In the genomic region with DNA sequence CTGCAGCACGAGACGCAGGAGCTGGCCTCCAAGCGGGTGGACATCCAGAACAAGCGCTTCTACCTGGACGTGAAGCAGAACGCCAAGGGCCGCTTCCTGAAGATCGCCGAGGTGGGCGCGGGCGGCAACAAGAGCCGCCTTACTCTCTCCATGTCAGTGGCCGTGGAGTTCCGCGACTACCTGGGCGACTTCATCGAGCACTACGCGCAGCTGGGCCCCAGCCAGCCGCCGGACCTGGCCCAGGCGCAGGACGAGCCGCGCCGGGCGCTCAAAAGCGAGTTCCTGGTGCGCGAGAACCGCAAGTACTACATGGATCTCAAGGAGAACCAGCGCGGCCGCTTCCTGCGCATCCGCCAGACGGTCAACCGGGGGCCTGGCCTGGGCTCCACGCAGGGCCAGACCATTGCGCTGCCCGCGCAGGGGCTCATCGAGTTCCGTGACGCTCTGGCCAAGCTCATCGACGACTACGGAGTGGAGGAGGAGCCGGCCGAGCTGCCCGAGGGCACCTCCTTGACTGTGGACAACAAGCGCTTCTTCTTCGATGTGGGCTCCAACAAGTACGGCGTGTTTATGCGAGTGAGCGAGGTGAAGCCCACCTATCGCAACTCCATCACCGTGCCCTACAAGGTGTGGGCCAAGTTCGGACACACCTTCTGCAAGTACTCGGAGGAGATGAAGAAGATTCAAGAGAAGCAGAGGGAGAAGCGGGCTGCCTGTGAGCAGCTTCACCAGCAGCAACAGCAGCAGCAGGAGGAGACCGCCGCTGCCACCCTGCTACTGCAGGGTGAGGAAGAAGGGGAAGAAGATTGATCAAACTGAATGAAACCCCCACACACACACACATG, we compare ENCODE assay signal across 1 cellular context.
TF ChIP-seq lines count a peak whose summit lies in the region.

No MANE protein-coding gene starts in this region.

TF ChIP-seq in HEK293, 187 proteins besides CTCF, POLR2A, EP300 and RAD21 (continued from another document and continues in another):
- TF ChIP-seq, protein P1, sequence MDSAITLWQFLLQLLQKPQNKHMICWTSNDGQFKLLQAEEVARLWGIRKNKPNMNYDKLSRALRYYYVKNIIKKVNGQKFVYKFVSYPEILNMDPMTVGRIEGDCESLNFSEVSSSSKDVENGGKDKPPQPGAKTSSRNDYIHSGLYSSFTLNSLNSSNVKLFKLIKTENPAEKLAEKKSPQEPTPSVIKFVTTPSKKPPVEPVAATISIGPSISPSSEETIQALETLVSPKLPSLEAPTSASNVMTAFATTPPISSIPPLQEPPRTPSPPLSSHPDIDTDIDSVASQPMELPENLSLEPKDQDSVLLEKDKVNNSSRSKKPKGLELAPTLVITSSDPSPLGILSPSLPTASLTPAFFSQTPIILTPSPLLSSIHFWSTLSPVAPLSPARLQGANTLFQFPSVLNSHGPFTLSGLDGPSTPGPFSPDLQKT (IDR thresholded peaks at IDR 0.05; ENCODE audit: borderline replicate concordance, low read depth, low read length), result no peak
- TF ChIP-seq, protein P2, sequence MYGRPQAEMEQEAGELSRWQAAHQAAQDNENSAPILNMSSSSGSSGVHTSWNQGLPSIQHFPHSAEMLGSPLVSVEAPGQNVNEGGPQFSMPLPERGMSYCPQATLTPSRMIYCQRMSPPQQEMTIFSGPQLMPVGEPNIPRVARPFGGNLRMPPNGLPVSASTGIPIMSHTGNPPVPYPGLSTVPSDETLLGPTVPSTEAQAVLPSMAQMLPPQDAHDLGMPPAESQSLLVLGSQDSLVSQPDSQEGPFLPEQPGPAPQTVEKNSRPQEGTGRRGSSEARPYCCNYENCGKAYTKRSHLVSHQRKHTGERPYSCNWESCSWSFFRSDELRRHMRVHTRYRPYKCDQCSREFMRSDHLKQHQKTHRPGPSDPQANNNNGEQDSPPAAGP (tag by site-specific recombination; IDR thresholded peaks at IDR 0.05), result peak; percentile 60; the same call in 1 of the 2 replicates
- TF ChIP-seq ZNF548 (tag by site-specific recombination; IDR thresholded peaks at IDR 0.05), result no peak
- TF ChIP-seq, protein P3, sequence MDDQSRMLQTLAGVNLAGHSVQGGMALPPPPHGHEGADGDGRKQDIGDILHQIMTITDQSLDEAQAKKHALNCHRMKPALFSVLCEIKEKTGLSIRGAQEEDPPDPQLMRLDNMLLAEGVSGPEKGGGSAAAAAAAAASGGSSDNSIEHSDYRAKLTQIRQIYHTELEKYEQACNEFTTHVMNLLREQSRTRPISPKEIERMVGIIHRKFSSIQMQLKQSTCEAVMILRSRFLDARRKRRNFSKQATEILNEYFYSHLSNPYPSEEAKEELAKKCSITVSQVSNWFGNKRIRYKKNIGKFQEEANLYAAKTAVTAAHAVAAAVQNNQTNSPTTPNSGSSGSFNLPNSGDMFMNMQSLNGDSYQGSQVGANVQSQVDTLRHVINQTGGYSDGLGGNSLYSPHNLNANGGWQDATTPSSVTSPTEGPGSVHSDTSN (CRISPR knock-in tag; IDR thresholded peaks at IDR 0.05), result no peak
- no peak for TF ChIP-seq ZBTB1 (tag by site-specific recombination; IDR thresholded peaks at IDR 0.05)
- TF ChIP-seq, protein P4, sequence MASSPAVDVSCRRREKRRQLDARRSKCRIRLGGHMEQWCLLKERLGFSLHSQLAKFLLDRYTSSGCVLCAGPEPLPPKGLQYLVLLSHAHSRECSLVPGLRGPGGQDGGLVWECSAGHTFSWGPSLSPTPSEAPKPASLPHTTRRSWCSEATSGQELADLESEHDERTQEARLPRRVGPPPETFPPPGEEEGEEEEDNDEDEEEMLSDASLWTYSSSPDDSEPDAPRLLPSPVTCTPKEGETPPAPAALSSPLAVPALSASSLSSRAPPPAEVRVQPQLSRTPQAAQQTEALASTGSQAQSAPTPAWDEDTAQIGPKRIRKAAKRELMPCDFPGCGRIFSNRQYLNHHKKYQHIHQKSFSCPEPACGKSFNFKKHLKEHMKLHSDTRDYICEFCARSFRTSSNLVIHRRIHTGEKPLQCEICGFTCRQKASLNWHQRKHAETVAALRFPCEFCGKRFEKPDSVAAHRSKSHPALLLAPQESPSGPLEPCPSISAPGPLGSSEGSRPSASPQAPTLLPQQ (tag by site-specific recombination; IDR thresholded peaks at IDR 0.05), result no peak; the same call in 1 of the 2 replicates
- TF ChIP-seq, protein P5, sequence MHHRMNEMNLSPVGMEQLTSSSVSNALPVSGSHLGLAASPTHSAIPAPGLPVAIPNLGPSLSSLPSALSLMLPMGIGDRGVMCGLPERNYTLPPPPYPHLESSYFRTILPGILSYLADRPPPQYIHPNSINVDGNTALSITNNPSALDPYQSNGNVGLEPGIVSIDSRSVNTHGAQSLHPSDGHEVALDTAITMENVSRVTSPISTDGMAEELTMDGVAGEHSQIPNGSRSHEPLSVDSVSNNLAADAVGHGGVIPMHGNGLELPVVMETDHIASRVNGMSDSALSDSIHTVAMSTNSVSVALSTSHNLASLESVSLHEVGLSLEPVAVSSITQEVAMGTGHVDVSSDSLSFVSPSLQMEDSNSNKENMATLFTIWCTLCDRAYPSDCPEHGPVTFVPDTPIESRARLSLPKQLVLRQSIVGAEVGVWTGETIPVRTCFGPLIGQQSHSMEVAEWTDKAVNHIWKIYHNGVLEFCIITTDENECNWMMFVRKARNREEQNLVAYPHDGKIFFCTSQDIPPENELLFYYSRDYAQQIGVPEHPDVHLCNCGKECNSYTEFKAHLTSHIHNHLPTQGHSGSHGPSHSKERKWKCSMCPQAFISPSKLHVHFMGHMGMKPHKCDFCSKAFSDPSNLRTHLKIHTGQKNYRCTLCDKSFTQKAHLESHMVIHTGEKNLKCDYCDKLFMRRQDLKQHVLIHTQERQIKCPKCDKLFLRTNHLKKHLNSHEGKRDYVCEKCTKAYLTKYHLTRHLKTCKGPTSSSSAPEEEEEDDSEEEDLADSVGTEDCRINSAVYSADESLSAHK (tag by site-specific recombination; IDR thresholded peaks at IDR 0.05), result 0 out of 2 replicates have a peak, but pooled peaks have one; percentile 6
- 0 out of 2 replicates have a peak, but pooled peaks have one; percentile 19 for TF ChIP-seq ZBTB21 (tag by site-specific recombination; IDR thresholded peaks at IDR 0.05)
- TF ChIP-seq YY2 (tag by site-specific recombination; IDR thresholded peaks at IDR 0.05), result no peak
- TF ChIP-seq, protein P6, sequence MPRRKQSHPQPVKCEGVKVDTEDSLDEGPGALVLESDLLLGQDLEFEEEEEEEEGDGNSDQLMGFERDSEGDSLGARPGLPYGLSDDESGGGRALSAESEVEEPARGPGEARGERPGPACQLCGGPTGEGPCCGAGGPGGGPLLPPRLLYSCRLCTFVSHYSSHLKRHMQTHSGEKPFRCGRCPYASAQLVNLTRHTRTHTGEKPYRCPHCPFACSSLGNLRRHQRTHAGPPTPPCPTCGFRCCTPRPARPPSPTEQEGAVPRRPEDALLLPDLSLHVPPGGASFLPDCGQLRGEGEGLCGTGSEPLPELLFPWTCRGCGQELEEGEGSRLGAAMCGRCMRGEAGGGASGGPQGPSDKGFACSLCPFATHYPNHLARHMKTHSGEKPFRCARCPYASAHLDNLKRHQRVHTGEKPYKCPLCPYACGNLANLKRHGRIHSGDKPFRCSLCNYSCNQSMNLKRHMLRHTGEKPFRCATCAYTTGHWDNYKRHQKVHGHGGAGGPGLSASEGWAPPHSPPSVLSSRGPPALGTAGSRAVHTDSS (tag by site-specific recombination; IDR thresholded peaks at IDR 0.05), result peak; percentile 74
- TF ChIP-seq ZNF530 (tag by site-specific recombination; IDR thresholded peaks at IDR 0.05; ENCODE audit: low read depth), result no peak
- TF ChIP-seq MEIS1 (CRISPR knock-in tag; IDR thresholded peaks at IDR 0.05; ENCODE audit: borderline replicate concordance), result no peak
- TF ChIP-seq ZNF664 (tag by site-specific recombination; IDR thresholded peaks at IDR 0.05), result no peak
- TF ChIP-seq ZNF837 (tag by site-specific recombination; IDR thresholded peaks at IDR 0.05), result no peak
- TF ChIP-seq ZNF416 (tag by site-specific recombination; IDR thresholded peaks at IDR 0.05), result no peak
- TF ChIP-seq ZNF791 (tag by site-specific recombination; IDR thresholded peaks at IDR 0.05), result no peak
- TF ChIP-seq ZNF670 (tag by site-specific recombination; IDR thresholded peaks at IDR 0.05; ENCODE audit: low read depth), result no peak
- TF ChIP-seq, protein P7, sequence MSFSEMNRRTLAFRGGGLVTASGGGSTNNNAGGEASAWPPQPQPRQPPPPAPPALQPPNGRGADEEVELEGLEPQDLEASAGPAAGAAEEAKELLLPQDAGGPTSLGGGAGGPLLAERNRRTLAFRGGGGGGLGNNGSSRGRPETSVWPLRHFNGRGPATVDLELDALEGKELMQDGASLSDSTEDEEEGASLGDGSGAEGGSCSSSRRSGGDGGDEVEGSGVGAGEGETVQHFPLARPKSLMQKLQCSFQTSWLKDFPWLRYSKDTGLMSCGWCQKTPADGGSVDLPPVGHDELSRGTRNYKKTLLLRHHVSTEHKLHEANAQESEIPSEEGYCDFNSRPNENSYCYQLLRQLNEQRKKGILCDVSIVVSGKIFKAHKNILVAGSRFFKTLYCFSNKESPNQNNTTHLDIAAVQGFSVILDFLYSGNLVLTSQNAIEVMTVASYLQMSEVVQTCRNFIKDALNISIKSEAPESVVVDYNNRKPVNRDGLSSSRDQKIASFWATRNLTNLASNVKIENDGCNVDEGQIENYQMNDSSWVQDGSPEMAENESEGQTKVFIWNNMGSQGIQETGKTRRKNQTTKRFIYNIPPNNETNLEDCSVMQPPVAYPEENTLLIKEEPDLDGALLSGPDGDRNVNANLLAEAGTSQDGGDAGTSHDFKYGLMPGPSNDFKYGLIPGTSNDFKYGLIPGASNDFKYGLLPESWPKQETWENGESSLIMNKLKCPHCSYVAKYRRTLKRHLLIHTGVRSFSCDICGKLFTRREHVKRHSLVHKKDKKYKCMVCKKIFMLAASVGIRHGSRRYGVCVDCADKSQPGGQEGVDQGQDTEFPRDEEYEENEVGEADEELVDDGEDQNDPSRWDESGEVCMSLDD (tag by site-specific recombination; IDR thresholded peaks at IDR 0.05), result no peak
- TF ChIP-seq PRDM1 (tag by site-specific recombination; IDR thresholded peaks at IDR 0.05), result no peak
- no peak for TF ChIP-seq ZNF660 (tag by site-specific recombination; IDR thresholded peaks at IDR 0.05)
- peak; percentile 83; the same call in 1 of the 2 replicates for TF ChIP-seq SCRT1 (tag by site-specific recombination; IDR thresholded peaks at IDR 0.05; ENCODE audit: borderline replicate concordance)
- peak; percentile 76; the same call in 1 of the 2 replicates for TF ChIP-seq ZFP37 (tag by site-specific recombination; IDR thresholded peaks at IDR 0.05)
- TF ChIP-seq, protein P8, sequence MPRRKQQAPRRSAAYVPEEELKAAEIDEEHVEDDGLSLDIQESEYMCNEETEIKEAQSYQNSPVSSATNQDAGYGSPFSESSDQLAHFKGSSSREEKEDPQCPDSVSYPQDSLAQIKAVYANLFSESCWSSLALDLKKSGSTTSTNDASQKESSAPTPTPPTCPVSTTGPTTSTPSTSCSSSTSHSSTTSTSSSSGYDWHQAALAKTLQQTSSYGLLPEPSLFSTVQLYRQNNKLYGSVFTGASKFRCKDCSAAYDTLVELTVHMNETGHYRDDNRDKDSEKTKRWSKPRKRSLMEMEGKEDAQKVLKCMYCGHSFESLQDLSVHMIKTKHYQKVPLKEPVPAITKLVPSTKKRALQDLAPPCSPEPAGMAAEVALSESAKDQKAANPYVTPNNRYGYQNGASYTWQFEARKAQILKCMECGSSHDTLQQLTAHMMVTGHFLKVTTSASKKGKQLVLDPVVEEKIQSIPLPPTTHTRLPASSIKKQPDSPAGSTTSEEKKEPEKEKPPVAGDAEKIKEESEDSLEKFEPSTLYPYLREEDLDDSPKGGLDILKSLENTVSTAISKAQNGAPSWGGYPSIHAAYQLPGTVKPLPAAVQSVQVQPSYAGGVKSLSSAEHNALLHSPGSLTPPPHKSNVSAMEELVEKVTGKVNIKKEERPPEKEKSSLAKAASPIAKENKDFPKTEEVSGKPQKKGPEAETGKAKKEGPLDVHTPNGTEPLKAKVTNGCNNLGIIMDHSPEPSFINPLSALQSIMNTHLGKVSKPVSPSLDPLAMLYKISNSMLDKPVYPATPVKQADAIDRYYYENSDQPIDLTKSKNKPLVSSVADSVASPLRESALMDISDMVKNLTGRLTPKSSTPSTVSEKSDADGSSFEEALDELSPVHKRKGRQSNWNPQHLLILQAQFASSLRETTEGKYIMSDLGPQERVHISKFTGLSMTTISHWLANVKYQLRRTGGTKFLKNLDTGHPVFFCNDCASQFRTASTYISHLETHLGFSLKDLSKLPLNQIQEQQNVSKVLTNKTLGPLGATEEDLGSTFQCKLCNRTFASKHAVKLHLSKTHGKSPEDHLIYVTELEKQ (tag by site-specific recombination; IDR thresholded peaks at IDR 0.05; ENCODE audit: borderline replicate concordance), result no peak
- TF ChIP-seq, protein P9, sequence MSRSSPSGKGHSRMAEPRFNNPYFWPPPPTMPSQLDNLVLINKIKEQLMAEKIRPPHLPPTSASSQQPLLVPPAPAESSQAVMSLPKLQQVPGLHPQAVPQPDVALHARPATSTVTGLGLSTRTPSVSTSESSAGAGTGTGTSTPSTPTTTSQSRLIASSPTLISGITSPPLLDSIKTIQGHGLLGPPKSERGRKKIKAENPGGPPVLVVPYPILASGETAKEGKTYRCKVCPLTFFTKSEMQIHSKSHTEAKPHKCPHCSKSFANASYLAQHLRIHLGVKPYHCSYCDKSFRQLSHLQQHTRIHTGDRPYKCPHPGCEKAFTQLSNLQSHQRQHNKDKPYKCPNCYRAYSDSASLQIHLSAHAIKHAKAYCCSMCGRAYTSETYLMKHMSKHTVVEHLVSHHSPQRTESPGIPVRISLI (tag by site-specific recombination; IDR thresholded peaks at IDR 0.05), result no peak
- peak; percentile 45; the same call in 1 of the 2 replicates for TF ChIP-seq ZBTB20 (tag by site-specific recombination; IDR thresholded peaks at IDR 0.05)
- TF ChIP-seq, protein P10, sequence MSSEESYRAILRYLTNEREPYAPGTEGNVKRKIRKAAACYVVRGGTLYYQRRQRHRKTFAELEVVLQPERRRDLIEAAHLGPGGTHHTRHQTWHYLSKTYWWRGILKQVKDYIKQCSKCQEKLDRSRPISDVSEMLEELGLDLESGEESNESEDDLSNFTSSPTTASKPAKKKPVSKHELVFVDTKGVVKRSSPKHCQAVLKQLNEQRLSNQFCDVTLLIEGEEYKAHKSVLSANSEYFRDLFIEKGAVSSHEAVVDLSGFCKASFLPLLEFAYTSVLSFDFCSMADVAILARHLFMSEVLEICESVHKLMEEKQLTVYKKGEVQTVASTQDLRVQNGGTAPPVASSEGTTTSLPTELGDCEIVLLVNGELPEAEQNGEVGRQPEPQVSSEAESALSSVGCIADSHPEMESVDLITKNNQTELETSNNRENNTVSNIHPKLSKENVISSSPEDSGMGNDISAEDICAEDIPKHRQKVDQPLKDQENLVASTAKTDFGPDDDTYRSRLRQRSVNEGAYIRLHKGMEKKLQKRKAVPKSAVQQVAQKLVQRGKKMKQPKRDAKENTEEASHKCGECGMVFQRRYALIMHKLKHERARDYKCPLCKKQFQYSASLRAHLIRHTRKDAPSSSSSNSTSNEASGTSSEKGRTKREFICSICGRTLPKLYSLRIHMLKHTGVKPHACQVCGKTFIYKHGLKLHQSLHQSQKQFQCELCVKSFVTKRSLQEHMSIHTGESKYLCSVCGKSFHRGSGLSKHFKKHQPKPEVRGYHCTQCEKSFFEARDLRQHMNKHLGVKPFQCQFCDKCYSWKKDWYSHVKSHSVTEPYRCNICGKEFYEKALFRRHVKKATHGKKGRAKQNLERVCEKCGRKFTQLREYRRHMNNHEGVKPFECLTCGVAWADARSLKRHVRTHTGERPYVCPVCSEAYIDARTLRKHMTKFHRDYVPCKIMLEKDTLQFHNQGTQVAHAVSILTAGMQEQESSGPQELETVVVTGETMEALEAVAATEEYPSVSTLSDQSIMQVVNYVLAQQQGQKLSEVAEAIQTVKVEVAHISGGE (tag by site-specific recombination; conservative IDR thresholded peaks at IDR 0.05; ENCODE audit: low read depth), result no peak
